Comparison of ENCODE assay signal across 1 cellular context in genomic region chr12:132559652-132560420, GRCh38.
TF ChIP-seq lines count a peak whose summit lies in the region.

No MANE protein-coding gene starts in this region.

TF ChIP-seq in HepG2, 621 proteins besides CTCF, POLR2A, EP300 and RAD21 (continued from another document):
- TF ChIP-seq RNF219 (CRISPR knock-in tag; IDR thresholded peaks at IDR 0.05) (no peak), ZNF788 (CRISPR knock-in tag; IDR thresholded peaks at IDR 0.05; ENCODE audit: borderline replicate concordance) (no peak), ARID3A (IDR thresholded peaks at IDR 0.05; ENCODE audit: low read depth, low read length) (no peak), ZFP91 (CRISPR knock-in tag; IDR thresholded peaks at IDR 0.05; ENCODE audit: borderline replicate concordance) (0 out of 2 replicates have a peak, but pooled peaks have one; percentile 16), MAX (IDR thresholded peaks at IDR 0.05) (peak; percentile 64; the same call in 1 of the 2 replicates), ZFP62 (CRISPR knock-in tag; IDR thresholded peaks at IDR 0.05) (no peak), RELA (CRISPR knock-in tag; IDR thresholded peaks at IDR 0.05) (no peak), CCDC6 (CRISPR knock-in tag; IDR thresholded peaks at IDR 0.05) (no peak), ZBTB4 (CRISPR knock-in tag; IDR thresholded peaks at IDR 0.05; ENCODE audit: borderline replicate concordance) (no peak), SRY (CRISPR knock-in tag; IDR thresholded peaks at IDR 0.05) (peak; percentile 19; the same call in 1 of the 2 replicates), HDAC1 (CRISPR knock-in tag; IDR thresholded peaks at IDR 0.05) (peak; percentile 39; the same call in 1 of the 2 replicates), THAP9 (CRISPR knock-in tag; IDR thresholded peaks at IDR 0.05; ENCODE audit: borderline replicate concordance) (no peak), ZNF777 (CRISPR knock-in tag; IDR thresholded peaks at IDR 0.05) (peak; percentile 74), RBFOX2 (IDR thresholded peaks at IDR 0.05; ENCODE audit: low read depth, low read length) (peak; percentile 54; the same call in 1 of the 2 replicates), ZNF772 (CRISPR knock-in tag; IDR thresholded peaks at IDR 0.05) (0 out of 2 replicates have a peak, but pooled peaks have one; percentile 5), HNRNPK (IDR thresholded peaks at IDR 0.05; ENCODE audit: low read depth, low read length, poor library complexity, severe bottlenecking) (no peak), GPN1 (CRISPR knock-in tag; IDR thresholded peaks at IDR 0.05; ENCODE audit: borderline replicate concordance) (no peak), TAF15 (IDR thresholded peaks at IDR 0.05; ENCODE audit: low read depth, low read length, poor library complexity, severe bottlenecking) (no peak), GLMP (CRISPR knock-in tag; IDR thresholded peaks at IDR 0.05; ENCODE audit: borderline replicate concordance) (no peak), ZSCAN9 (CRISPR knock-in tag; IDR thresholded peaks at IDR 0.05; ENCODE audit: borderline replicate concordance) (no peak), ZKSCAN8 (CRISPR knock-in tag; IDR thresholded peaks at IDR 0.05; ENCODE audit: borderline replicate concordance) (no peak), ATAD3A (CRISPR knock-in tag; IDR thresholded peaks at IDR 0.05) (no peak), ZNF747 (CRISPR knock-in tag; IDR thresholded peaks at IDR 0.05; ENCODE audit: borderline replicate concordance) (0 out of 2 replicates have a peak, but pooled peaks have one; percentile 0), ZFY (CRISPR knock-in tag; IDR thresholded peaks at IDR 0.05) (peak; percentile 32; the same call in 1 of the 2 replicates), CSRNP2 (CRISPR knock-in tag; conservative IDR thresholded peaks at IDR 0.05; ENCODE audit: low read depth) (no peak), ZNF577 (CRISPR knock-in tag; IDR thresholded peaks at IDR 0.05; ENCODE audit: borderline replicate concordance, low read depth) (no peak)
